8 cellular contexts compared by ENCODE assay signal in the genomic region with DNA sequence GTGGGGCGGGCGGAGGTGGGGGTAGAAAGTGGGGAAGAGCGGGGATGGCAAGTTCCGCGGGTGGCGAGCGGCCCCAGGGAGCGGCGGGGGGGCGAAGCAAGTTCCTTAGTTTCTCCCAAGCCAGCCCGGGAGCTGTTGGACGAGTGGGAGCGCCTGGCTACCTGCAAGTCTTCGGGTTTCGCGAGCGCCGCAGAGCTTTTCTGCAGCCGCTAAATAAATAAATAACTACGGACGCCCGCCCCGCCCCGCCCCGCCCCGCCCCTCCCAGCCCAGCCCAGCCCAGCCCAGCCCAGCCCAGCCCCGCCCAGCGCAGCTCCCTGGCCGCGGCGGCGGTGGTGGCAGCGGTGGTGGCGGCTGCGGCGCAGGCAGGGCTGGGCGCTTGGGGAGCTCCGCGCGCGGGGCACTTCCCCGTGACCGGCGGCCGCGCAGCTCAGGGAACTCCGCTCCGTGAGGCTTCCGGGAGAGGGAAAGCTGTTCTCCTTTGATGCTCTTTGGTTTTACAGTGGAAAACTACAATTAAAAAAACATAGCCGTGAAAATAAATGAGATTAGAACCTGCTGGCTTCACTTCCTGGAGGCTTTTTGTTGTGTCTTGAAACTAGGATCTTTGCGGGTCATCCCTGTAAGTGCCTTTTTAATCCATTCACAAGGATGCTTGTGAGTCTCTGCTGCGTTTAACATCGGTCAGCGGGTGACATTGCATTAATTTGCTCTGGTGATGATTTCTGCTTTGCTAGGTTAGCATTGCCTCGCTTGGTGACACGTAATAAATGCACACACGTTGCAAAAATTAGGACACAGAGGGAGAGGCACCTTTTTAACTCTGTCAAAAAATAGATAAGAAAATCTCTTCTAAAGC. TPM values are rescaled to one million over a fixed set of nuclear protein-coding genes. Genes with fewer than 3 reads are reported as not detected.
A peak's percentile ranks its signal among the peaks of the same experiment; 100 is the strongest.
DNase-seq lines count a peak whose midpoint lies in the region; ATAC-seq and TF ChIP-seq lines count a peak whose summit lies in the region.

Gene UBE2L5 (plus strand): TSS at position 438 of the 859 bp plus-strand sequence. CDS start 5,498 bp downstream, outside the sequence.

- peaks cover 26% of the 10 kb centered on the region for H3K4me1 Mint-ChIP-seq in activated CD4-positive, alpha-beta T cell treated with anti-CD3 and anti-CD28 coated beads, Interleukin-2, amount 10 ng/mL, durations not matched to agents 24 days and 14 days

- H3K36me3 ChIP-seq in right lobe of liver, result no peaks in the 10 kb centered on the region

- H3K4me3 Mint-ChIP-seq in activated CD4-positive, alpha-beta T cell treated with anti-CD3 and anti-CD28 coated beads, Interleukin-2, amount 10 ng/mL, durations not matched to agents 24 days and 14 days, result peak within 1 kb of the TSS; percentile 89

- WGBS in right lobe of liver (ENCODE audit: insufficient coverage, low coverage, low lambda C conversion rate, missing lambda C conversion rate), result under 1% methylated on average over 20 of the region's 57 CpGs

- H3K4me3 ChIP-seq in right lobe of liver, result peak within 1 kb of the TSS; percentile 41 to 65 (median 49)

- H3K9me3 ChIP-seq in right lobe of liver, result no peaks in the 10 kb centered on the region

- DNase-seq in NCI-H2081 (lab: John Stamatoyannopoulos, UW), result peak; percentile 22 to 50
- no peak for DNase-seq in NCI-H2081 treated with DMSO at 0.1 percent for 48 hours (lab: John Stamatoyannopoulos, UW)
- peak; percentile 74 for DNase-seq in NCI-H2227 (lab: John Stamatoyannopoulos, UW; ENCODE audit: unreplicated experiment)
- DNase-seq in activated CD4-positive, alpha-beta T cell treated with anti-CD3 and anti-CD28 coated beads, Interleukin-2, amount 10 ng/mL, durations not matched to agents 24 days and 14 days, result peak; percentile 95
- peak; percentile 91 for DNase-seq in ecto neural progenitor cell (ENCODE audit: low spot score)
- peak; percentile 87 to 89 (median 88) for DNase-seq in right lobe of liver
- DNase-seq in stimulated activated CD4-positive, alpha-beta T cell treated with anti-CD3 and anti-CD28 coated beads, Interleukin-4, amount 100 ng/mL, for 1 hour, result peak; percentile 66

- ATAC-seq in HG02678 (IDR thresholded peaks at IDR 0.05; ENCODE audit: unreplicated experiment) (peak; percentile 75), right lobe of liver (peak; percentile 86 to 95 (median 90))

- TF ChIP-seq CTCF in right lobe of liver (IDR thresholded peaks at IDR 0.05), result no peak

- H3K27me3 Mint-ChIP-seq in activated CD4-positive, alpha-beta T cell treated with anti-CD3 and anti-CD28 coated beads, Interleukin-2, amount 10 ng/mL, durations not matched to agents 24 days and 14 days, result no peaks in the 10 kb centered on the region

- H3K27ac ChIP-seq in right lobe of liver, result peak within 1 kb of the TSS; percentile 69 to 88 (median 73)

- peak within 1 kb of the TSS; percentile 86 for H3K27ac Mint-ChIP-seq in activated CD4-positive, alpha-beta T cell treated with anti-CD3 and anti-CD28 coated beads, Interleukin-2, amount 10 ng/mL, durations not matched to agents 24 days and 14 days

- H3K4me1 ChIP-seq in right lobe of liver, result peaks cover 0 to 7% (median 2%) of the 10 kb centered on the region in 4 donors

- H3K27me3 ChIP-seq in right lobe of liver, result no peaks in the 10 kb centered on the region

- H3K36me3 Mint-ChIP-seq in activated CD4-positive, alpha-beta T cell treated with anti-CD3 and anti-CD28 coated beads, Interleukin-2, amount 10 ng/mL, durations not matched to agents 24 days and 14 days (ENCODE audit: low read depth), result peaks cover 2% of the 10 kb centered on the region

- TF ChIP-seq POLR2A in right lobe of liver (IDR thresholded peaks at IDR 0.05), result peak; percentile 86

- H3K9me3 Mint-ChIP-seq in activated CD4-positive, alpha-beta T cell treated with anti-CD3 and anti-CD28 coated beads, Interleukin-2, amount 10 ng/mL, durations not matched to agents 24 days and 14 days, result no peaks in the 10 kb centered on the region

- intact Hi-C loops in activated CD4-positive, alpha-beta T cell treated with anti-CD3 and anti-CD28 coated beads, Interleukin-2, amount 10 ng/mL, durations not matched to agents 24 days and 14 days (cut with micrococcal nuclease), result loop anchor here (1.0 to 5.0 kb wide), 6 partner anchors 8 to 320 kb away; no protein-coding TSS in a partner anchor
- intact Hi-C loops in right lobe of liver (cut with DNase I), result no loop called here

RNA-seq across cellular contexts. Expression of gene UBE2L5, which starts in this region (rescaled TPM):
- total RNA-seq in activated CD4-positive, alpha-beta T cell treated with anti-CD3 and anti-CD28 coated beads, Interleukin-2, amount 10 ng/mL, durations not matched to agents 24 days and 14 days, result not detected in 2 replicates
- total RNA-seq in right lobe of liver, result not detected

Comparison
In these comparisons a context has a peak if more than half of its experiments do, and no peak if none do; other contexts are left out.
1. Peak in DNase-seq in activated CD4-positive, alpha-beta T cell treated with anti-CD3 and anti-CD28 coated beads, Interleukin-2, amount 10 ng/mL, durations not matched to agents 24 days and 14 days; RNA of the gene not detected or under 1 TPM.
2. Peak in DNase-seq, ATAC-seq, H3K4me3 ChIP-seq and H3K27ac ChIP-seq in right lobe of liver; RNA of the gene not detected or under 1 TPM.